ENCODE assay signal across 1 cellular context in the genomic region with DNA sequence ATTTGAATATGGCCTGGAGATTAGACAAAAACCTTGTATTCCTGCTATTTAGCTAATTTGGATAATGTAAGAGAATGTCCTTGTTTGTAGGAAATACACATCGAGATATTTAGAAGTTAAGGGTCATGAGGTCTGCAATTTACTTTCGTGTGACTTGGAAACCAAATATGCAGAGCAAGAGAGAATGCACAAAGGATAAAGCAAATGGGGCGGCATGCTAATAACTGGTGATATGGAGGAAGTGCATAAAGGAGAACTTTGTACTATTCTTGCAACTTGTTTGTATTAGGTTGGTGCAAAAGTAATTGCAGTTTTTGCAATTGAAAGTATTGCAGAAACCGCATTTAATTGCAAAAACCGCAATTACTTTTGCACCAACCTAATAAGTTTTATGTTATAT.
TF ChIP-seq lines count a peak whose summit lies in the region.

No MANE protein-coding gene starts in this region.

TF ChIP-seq in K562, 482 proteins besides CTCF, POLR2A, EP300 and RAD21:
- TF ChIP-seq ZBTB40 (IDR thresholded peaks at IDR 0.05) (0 out of 2 replicates have a peak, but pooled peaks have one; percentile 20), ZBTB40 (CRISPR knock-in tag; IDR thresholded peaks at IDR 0.05) (no peak), HSF4 (CRISPR knock-in tag; IDR thresholded peaks at IDR 0.05; ENCODE audit: borderline replicate concordance) (no peak), ZNF354B (CRISPR knock-in tag; IDR thresholded peaks at IDR 0.05) (no peak), MEF2A (IDR thresholded peaks at IDR 0.05; ENCODE audit: control insufficient read depth, low read depth, low read length) (no peak)
- TF ChIP-seq, protein P1, sequence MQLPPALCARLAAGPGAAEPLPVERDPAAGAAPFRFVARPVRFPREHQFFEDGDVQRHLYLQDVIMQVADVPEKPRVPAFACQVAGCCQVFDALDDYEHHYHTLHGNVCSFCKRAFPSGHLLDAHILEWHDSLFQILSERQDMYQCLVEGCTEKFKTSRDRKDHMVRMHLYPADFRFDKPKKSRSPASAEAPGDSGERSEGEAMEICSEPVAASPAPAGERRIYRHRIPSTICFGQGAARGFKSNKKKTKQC (CRISPR knock-in tag; IDR thresholded peaks at IDR 0.05): no peak
